14 cellular contexts compared by ENCODE assay signal in genomic region chr3:11145888-11146287, GRCh38. TPM values are rescaled to one million over a fixed set of nuclear protein-coding genes. Genes with fewer than 3 reads are reported as not detected.
A peak's percentile ranks its signal among the peaks of the same experiment; 100 is the strongest.
DNase-seq lines count a peak whose midpoint lies in the region; ATAC-seq and TF ChIP-seq lines count a peak whose summit lies in the region.
"Had no signal": no experiment of that assay in that cellular context is flagged by ENCODE, and none has a peak within 500 bp of the region (broad histone marks: within the 10 kb centered on the region; RNA-seq: fewer than 3 reads in every experiment).

No MANE protein-coding gene starts in this region.

- TF ChIP-seq CTCF in psoas muscle (IDR thresholded peaks at IDR 0.05) (no peak), adrenal gland (IDR thresholded peaks at IDR 0.05) (no peak)

- H4K20me1 ChIP-seq in GM23248 (ENCODE audit: insufficient read depth), result no peaks in the 10 kb centered on the region

- H3F3A ChIP-seq in GM23248 (ENCODE audit: insufficient read depth), result peaks cover 13% of the 10 kb centered on the region; the same call in 1 of the 2 replicates

- 0 out of 2 replicates have a peak overlapping the region, but pooled peaks have one; percentile 1 for H3K4me3 ChIP-seq in GM23248
- H3K4me3 ChIP-seq in skeletal muscle satellite cell (ENCODE audit: low read length), result no peak overlapping the region
- no peak overlapping the region for H3K4me3 ChIP-seq in psoas muscle
- H3K4me3 ChIP-seq in adrenal gland, result no peak overlapping the region

- 5 to 14% methylated on average over 3 of the region's 3 CpGs for WGBS in GM23248 (ENCODE audit: low coverage in 1 of 2, low lambda C conversion rate in 2 of 2, missing lambda C conversion rate in 2 of 2), 2 experiments
- WGBS in psoas muscle, 3 donors, result 10 to 18% (median 13%) methylated on average over 3 of the region's 3 CpGs
- 25 to 39% (median 30%) methylated on average over 3 of the region's 3 CpGs for WGBS in adrenal gland, 4 donors

- H3K9ac ChIP-seq in GM23248 (peak overlapping the region; percentile 46), skeletal muscle satellite cell (ENCODE audit: low read depth, low read length) (peak overlapping the region; percentile 71)

- no peaks in the 10 kb centered on the region for H3K9me2 ChIP-seq in GM23248 (ENCODE audit: insufficient read depth)

- no peaks in the 10 kb centered on the region for H3K9me3 ChIP-seq in GM23248 (ENCODE audit: low read depth)
- H3K9me3 ChIP-seq in skeletal muscle satellite cell (replicated peaks; ENCODE audit: low read length), result no peaks in the 10 kb centered on the region
- H3K9me3 ChIP-seq in psoas muscle, result no peaks in the 10 kb centered on the region
- H3K9me3 ChIP-seq in adrenal gland (replicated peaks in 1 of 3), result no peaks in the 10 kb centered on the region

- DNase-seq in GM23248 (peak; percentile 84), SW480 (ENCODE audit: low spot score) (peak; percentile 22), fibroblast of peridontal ligament (ENCODE audit: extremely low read depth) (peak; percentile 98), psoas muscle (no peak), COLO829 (ENCODE audit: low spot score) (no peak), adrenal gland (no peak)
- DNase-seq: activated CD4-positive, alpha-beta memory T cell treated with anti-CD3 and anti-CD28 coated beads for 36 hours; activated naive CD4-positive, alpha-beta T cell treated with anti-CD3 and anti-CD28 coated beads for 36 hours; NCI-H1930; NK-92 treated with Interleukin-12 subunit alpha and Interleukin-12 subunit beta, amount 100 ng/mL, for 24 hours; T-cell had no signal

- H3K36me3 ChIP-seq in GM23248 (ENCODE audit: low read depth), result no peaks in the 10 kb centered on the region
- H3K36me3 ChIP-seq in skeletal muscle satellite cell (ENCODE audit: insufficient read depth, low read length), result no peaks in the 10 kb centered on the region
- H3K36me3 ChIP-seq in psoas muscle (ENCODE audit: insufficient read depth in 1 of 2, low read depth in 1 of 2), result no peaks in the 10 kb centered on the region
- no peaks in the 10 kb centered on the region for H3K36me3 ChIP-seq in adrenal gland (replicated peaks in 1 of 2)

- H3K27me3 ChIP-seq in GM23248 (replicated peaks; ENCODE audit: insufficient read depth), result no peaks in the 10 kb centered on the region
- no peaks in the 10 kb centered on the region for H3K27me3 ChIP-seq in skeletal muscle satellite cell (ENCODE audit: control insufficient read depth, insufficient read depth, low read length)
- peaks cover 0 to 6% (median 2%) of the 10 kb centered on the region in 3 donors for H3K27me3 ChIP-seq in psoas muscle (ENCODE audit: insufficient read depth in 3 of 3, low read length in 2 of 3)
- no peaks in the 10 kb centered on the region for H3K27me3 ChIP-seq in adrenal gland

- in situ Hi-C loops in GM23248 (cut with MboI), result no loop called here

- H3K79me2 ChIP-seq in GM23248 (ENCODE audit: insufficient read depth), result no peaks in the 10 kb centered on the region

- H2AFZ ChIP-seq in GM23248, result no peak overlapping the region

- H3K27ac ChIP-seq in GM23248 (peak overlapping the region; percentile 58), psoas muscle (no peak overlapping the region), adrenal gland (no peak overlapping the region)

- no peak for TF ChIP-seq POLR2A in adrenal gland (IDR thresholded peaks at IDR 0.05)

- H3K4me1 ChIP-seq in GM23248 (ENCODE audit: insufficient read depth) (peaks cover 32% of the 10 kb centered on the region), skeletal muscle satellite cell (ENCODE audit: control insufficient read depth, insufficient read depth, low read length) (peaks cover 26% of the 10 kb centered on the region), psoas muscle (no peaks in the 10 kb centered on the region), adrenal gland (replicated peaks in 1 of 2) (no peaks in the 10 kb centered on the region)

- peak overlapping the region; percentile 38 for H3K4me2 ChIP-seq in GM23248 (ENCODE audit: unreplicated experiment)
- H3K4me2 ChIP-seq in skeletal muscle satellite cell (ENCODE audit: low read length), result peak overlapping the region; percentile 40

- intact Hi-C loops in psoas muscle (cut with DNase I) (no loop called here), adrenal gland (cut with DNase I) (no loop called here)

- ATAC-seq in GM19023 (IDR thresholded peaks at IDR 0.05; ENCODE audit: unreplicated experiment), result no peak
- ATAC-seq in psoas muscle, result no peak
- ATAC-seq: T-cell had no signal

RNA-seq across cellular contexts. Expression of gene HRH1, which starts 8.4 kb away (rescaled TPM):
- total RNA-seq in GM23248 (2014; rRNA removed; shearing (Covaris generic)), result 9.0 and 9.1 TPM in 2 replicates
- polyA plus RNA-seq in GM23248 (2016; fragmentation: Nextera tagmentation; extraction: Ambion mirVana), result 7.1 and 8.1 TPM in 2 replicates
- total RNA-seq in skeletal muscle satellite cell (2012; rRNA removed), result 11.4 and 11.9 TPM in 2 replicates
- 1 to 10 TPM in 3 of 4 donors, under 1 TPM in 1; 0.53 to 1.5 (median 1.3) TPM for total RNA-seq in psoas muscle
- 1 to 10 TPM in 1 of 3 donors, under 1 TPM in 2; 0.29 to 1.2 (median 0.42) TPM for polyA plus RNA-seq in psoas muscle
- 1 to 10 TPM in 6 of 8 donors, under 1 TPM in 2; 0.24 to 6.5 (median 2.4) TPM for total RNA-seq in adrenal gland
- polyA plus RNA-seq in adrenal gland, result 1 to 10 TPM; 1.4 to 4.0 (median 2.2) TPM
- total RNA-seq: H1 had no signal

Comparison
In these comparisons a context has a peak if more than half of its experiments do, and no peak if none do; other contexts are left out.
1. DNase-seq: peak in GM23248 (single experiment), SW480 (single experiment) and fibroblast of peridontal ligament (single experiment); none in psoas muscle (0 of 2), COLO829 (single experiment) and adrenal gland (0 of 7).